Comparison of ENCODE assay signal across 1 cellular context in the genomic region with DNA sequence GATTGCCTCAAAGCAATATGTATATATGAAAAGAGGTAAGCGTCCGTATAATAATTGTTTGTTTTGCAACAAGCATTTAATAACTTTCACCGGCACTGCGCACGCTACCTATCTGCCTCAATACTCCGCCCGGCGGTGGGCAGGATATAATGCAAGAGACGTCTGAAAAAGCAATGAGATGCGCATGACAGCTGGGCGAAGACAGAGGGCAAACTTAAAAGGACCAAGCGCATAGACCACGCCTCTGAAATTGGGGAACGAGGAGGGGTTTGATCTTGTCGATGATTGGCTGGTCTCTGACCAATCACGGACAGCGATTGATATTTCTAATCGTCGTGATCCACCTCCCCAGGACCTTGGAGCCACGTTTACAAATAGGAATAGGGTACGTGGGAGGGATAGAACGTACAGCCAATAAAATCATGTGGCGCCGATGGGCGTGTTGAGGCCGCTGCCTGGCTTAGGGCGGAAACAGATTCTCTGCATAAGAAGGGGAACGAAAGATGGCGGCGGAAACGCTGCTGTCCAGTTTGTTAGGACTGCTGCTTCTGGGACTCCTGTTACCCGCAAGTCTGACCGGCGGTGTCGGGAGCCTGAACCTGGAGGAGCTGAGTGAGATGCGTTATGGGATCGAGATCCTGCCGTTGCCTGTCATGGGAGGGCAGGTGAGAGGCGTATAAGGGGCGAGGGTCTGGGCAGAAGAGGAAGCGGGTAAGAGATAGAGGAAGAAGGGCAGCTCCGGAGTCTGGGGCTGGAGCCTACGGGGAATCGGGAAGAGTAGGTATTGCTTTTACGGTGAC.
TF ChIP-seq lines count a peak whose summit lies in the region.

A gene with protein sequence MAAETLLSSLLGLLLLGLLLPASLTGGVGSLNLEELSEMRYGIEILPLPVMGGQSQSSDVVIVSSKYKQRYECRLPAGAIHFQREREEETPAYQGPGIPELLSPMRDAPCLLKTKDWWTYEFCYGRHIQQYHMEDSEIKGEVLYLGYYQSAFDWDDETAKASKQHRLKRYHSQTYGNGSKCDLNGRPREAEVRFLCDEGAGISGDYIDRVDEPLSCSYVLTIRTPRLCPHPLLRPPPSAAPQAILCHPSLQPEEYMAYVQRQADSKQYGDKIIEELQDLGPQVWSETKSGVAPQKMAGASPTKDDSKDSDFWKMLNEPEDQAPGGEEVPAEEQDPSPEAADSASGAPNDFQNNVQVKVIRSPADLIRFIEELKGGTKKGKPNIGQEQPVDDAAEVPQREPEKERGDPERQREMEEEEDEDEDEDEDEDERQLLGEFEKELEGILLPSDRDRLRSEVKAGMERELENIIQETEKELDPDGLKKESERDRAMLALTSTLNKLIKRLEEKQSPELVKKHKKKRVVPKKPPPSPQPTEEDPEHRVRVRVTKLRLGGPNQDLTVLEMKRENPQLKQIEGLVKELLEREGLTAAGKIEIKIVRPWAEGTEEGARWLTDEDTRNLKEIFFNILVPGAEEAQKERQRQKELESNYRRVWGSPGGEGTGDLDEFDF (plus strand): TSS at position 474 of the 800 bp plus-strand sequence. CDS start 30 bp downstream, at position 504.

TF ChIP-seq in HepG2, 621 proteins besides CTCF, POLR2A, EP300 and RAD21 (continued from another document and continues in another):
- TF ChIP-seq, protein P1, sequence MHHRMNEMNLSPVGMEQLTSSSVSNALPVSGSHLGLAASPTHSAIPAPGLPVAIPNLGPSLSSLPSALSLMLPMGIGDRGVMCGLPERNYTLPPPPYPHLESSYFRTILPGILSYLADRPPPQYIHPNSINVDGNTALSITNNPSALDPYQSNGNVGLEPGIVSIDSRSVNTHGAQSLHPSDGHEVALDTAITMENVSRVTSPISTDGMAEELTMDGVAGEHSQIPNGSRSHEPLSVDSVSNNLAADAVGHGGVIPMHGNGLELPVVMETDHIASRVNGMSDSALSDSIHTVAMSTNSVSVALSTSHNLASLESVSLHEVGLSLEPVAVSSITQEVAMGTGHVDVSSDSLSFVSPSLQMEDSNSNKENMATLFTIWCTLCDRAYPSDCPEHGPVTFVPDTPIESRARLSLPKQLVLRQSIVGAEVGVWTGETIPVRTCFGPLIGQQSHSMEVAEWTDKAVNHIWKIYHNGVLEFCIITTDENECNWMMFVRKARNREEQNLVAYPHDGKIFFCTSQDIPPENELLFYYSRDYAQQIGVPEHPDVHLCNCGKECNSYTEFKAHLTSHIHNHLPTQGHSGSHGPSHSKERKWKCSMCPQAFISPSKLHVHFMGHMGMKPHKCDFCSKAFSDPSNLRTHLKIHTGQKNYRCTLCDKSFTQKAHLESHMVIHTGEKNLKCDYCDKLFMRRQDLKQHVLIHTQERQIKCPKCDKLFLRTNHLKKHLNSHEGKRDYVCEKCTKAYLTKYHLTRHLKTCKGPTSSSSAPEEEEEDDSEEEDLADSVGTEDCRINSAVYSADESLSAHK (CRISPR knock-in tag; IDR thresholded peaks at IDR 0.05; ENCODE audit: borderline replicate concordance): 0 out of 2 replicates have a peak, but pooled peaks have one; percentile 11
- TF ChIP-seq GLI4 (CRISPR knock-in tag; IDR thresholded peaks at IDR 0.05; ENCODE audit: borderline replicate concordance) (no peak), ZSCAN31 (CRISPR knock-in tag; IDR thresholded peaks at IDR 0.05; ENCODE audit: low read depth) (no peak), RARA (CRISPR knock-in tag; IDR thresholded peaks at IDR 0.05) (0 out of 2 replicates have a peak, but pooled peaks have one; percentile 2), ZNF570 (CRISPR knock-in tag; IDR thresholded peaks at IDR 0.05; ENCODE audit: borderline replicate concordance) (no peak), ZNF207 (IDR thresholded peaks at IDR 0.05; ENCODE audit: borderline replicate concordance) (no peak), ZNF788 (CRISPR knock-in tag; IDR thresholded peaks at IDR 0.05; ENCODE audit: borderline replicate concordance) (peak; percentile 61; the same call in 1 of the 2 replicates), PHF21A (CRISPR knock-in tag; IDR thresholded peaks at IDR 0.05) (peak; percentile 71), NCOA1 (CRISPR knock-in tag; IDR thresholded peaks at IDR 0.05) (0 out of 2 replicates have a peak, but pooled peaks have one; percentile 57), ZNF644 (CRISPR knock-in tag; IDR thresholded peaks at IDR 0.05; ENCODE audit: low read depth) (no peak), ONECUT2 (CRISPR knock-in tag; IDR thresholded peaks at IDR 0.05) (no peak), SP2 (CRISPR knock-in tag; IDR thresholded peaks at IDR 0.05) (peak; percentile 92), ZNF20 (CRISPR knock-in tag; IDR thresholded peaks at IDR 0.05) (no peak), ZNF605 (CRISPR knock-in tag; IDR thresholded peaks at IDR 0.05) (no peak; the same call in 1 of the 2 replicates), BRD4 (CRISPR knock-in tag; IDR thresholded peaks at IDR 0.05) (peak; percentile 52; the same call in 1 of the 2 replicates), MXD4 (CRISPR knock-in tag; IDR thresholded peaks at IDR 0.05) (peak; percentile 70; the same call in 1 of the 2 replicates), ZNF7 (CRISPR knock-in tag; IDR thresholded peaks at IDR 0.05) (no peak), NFYC (CRISPR knock-in tag; IDR thresholded peaks at IDR 0.05) (peak; percentile 98), DR1 (CRISPR knock-in tag; IDR thresholded peaks at IDR 0.05) (peak; percentile 53; the same call in 1 of the 2 replicates), YY1 (IDR thresholded peaks at IDR 0.05; ENCODE audit: insufficient read depth, insufficient replicate concordance, low read depth, low read length) (peak; percentile 93), TSC22D2 (CRISPR knock-in tag; IDR thresholded peaks at IDR 0.05; ENCODE audit: borderline replicate concordance) (no peak), ZNF614 (CRISPR knock-in tag; IDR thresholded peaks at IDR 0.05; ENCODE audit: borderline replicate concordance) (no peak), ZNF747 (CRISPR knock-in tag; IDR thresholded peaks at IDR 0.05; ENCODE audit: borderline replicate concordance) (peak; percentile 78; the same call in 1 of the 2 replicates), PHF20 (CRISPR knock-in tag; IDR thresholded peaks at IDR 0.05) (peak; percentile 84), PCBP1 (IDR thresholded peaks at IDR 0.05; ENCODE audit: borderline replicate concordance, low read depth, low read length) (no peak), CAMTA2 (CRISPR knock-in tag; IDR thresholded peaks at IDR 0.05; ENCODE audit: borderline replicate concordance) (no peak), CREB1 (IDR thresholded peaks at IDR 0.05) (peak; percentile 86), CREB1 (CRISPR knock-in tag; IDR thresholded peaks at IDR 0.05) (peak; percentile 98), PLRG1 (conservative IDR thresholded peaks at IDR 0.05) (no peak), AGO1 (IDR thresholded peaks at IDR 0.05; ENCODE audit: low read depth, low read length, poor library complexity, severe bottlenecking) (no peak), ZNF556 (CRISPR knock-in tag; IDR thresholded peaks at IDR 0.05; ENCODE audit: borderline replicate concordance) (peak; percentile 19; the same call in 1 of the 2 replicates), PHF8 (CRISPR knock-in tag; IDR thresholded peaks at IDR 0.05) (peak; percentile 88), MYC (CRISPR knock-in tag; IDR thresholded peaks at IDR 0.05; ENCODE audit: borderline replicate concordance) (peak; percentile 16; the same call in 1 of the 2 replicates), ZNF550 (CRISPR knock-in tag; IDR thresholded peaks at IDR 0.05; ENCODE audit: borderline replicate concordance) (peak; percentile 36; the same call in 1 of the 2 replicates), AHR (CRISPR knock-in tag; IDR thresholded peaks at IDR 0.05) (no peak), SMC3 (IDR thresholded peaks at IDR 0.05; ENCODE audit: low read length) (peak; percentile 41; the same call in 1 of the 2 replicates), ZNF12 (CRISPR knock-in tag; IDR thresholded peaks at IDR 0.05) (no peak)
- TF ChIP-seq, protein P2, sequence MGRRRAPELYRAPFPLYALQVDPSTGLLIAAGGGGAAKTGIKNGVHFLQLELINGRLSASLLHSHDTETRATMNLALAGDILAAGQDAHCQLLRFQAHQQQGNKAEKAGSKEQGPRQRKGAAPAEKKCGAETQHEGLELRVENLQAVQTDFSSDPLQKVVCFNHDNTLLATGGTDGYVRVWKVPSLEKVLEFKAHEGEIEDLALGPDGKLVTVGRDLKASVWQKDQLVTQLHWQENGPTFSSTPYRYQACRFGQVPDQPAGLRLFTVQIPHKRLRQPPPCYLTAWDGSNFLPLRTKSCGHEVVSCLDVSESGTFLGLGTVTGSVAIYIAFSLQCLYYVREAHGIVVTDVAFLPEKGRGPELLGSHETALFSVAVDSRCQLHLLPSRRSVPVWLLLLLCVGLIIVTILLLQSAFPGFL (CRISPR knock-in tag; IDR thresholded peaks at IDR 0.05): no peak
- TF ChIP-seq, protein P3, sequence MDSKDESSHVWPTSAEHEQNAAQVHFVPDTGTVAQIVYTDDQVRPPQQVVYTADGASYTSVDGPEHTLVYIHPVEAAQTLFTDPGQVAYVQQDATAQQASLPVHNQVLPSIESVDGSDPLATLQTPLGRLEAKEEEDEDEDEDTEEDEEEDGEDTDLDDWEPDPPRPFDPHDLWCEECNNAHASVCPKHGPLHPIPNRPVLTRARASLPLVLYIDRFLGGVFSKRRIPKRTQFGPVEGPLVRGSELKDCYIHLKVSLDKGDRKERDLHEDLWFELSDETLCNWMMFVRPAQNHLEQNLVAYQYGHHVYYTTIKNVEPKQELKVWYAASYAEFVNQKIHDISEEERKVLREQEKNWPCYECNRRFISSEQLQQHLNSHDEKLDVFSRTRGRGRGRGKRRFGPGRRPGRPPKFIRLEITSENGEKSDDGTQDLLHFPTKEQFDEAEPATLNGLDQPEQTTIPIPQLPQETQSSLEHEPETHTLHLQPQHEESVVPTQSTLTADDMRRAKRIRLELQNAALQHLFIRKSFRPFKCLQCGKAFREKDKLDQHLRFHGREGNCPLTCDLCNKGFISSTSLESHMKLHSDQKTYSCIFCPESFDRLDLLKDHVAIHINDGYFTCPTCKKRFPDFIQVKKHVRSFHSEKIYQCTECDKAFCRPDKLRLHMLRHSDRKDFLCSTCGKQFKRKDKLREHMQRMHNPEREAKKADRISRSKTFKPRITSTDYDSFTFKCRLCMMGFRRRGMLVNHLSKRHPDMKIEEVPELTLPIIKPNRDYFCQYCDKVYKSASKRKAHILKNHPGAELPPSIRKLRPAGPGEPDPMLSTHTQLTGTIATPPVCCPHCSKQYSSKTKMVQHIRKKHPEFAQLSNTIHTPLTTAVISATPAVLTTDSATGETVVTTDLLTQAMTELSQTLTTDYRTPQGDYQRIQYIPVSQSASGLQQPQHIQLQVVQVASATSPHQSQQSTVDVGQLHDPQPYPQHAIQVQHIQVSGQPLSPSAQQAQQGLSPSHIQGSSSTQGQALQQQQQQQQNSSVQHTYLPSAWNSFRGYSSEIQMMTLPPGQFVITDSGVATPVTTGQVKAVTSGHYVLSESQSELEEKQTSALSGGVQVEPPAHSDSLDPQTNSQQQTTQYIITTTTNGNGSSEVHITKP (CRISPR knock-in tag; IDR thresholded peaks at IDR 0.05; ENCODE audit: low read depth): no peak; the same call in 1 of the 2 replicates
- TF ChIP-seq, protein P4, sequence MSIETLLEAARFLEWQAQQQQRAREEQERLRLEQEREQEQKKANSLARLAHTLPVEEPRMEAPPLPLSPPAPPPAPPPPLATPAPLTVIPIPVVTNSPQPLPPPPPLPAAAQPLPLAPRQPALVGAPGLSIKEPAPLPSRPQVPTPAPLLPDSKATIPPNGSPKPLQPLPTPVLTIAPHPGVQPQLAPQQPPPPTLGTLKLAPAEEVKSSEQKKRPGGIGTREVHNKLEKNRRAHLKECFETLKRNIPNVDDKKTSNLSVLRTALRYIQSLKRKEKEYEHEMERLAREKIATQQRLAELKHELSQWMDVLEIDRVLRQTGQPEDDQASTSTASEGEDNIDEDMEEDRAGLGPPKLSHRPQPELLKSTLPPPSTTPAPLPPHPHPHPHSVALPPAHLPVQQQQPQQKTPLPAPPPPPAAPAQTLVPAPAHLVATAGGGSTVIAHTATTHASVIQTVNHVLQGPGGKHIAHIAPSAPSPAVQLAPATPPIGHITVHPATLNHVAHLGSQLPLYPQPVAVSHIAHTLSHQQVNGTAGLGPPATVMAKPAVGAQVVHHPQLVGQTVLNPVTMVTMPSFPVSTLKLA (IDR thresholded peaks at IDR 0.05): peak; percentile 56; the same call in 1 of the 2 replicates
- TF ChIP-seq, protein P5, sequence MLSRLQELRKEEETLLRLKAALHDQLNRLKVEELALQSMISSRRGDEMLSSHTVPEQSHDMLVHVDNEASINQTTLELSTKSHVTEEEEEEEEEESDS (CRISPR knock-in tag; IDR thresholded peaks at IDR 0.05; ENCODE audit: borderline replicate concordance): no peak
- TF ChIP-seq, protein P6, sequence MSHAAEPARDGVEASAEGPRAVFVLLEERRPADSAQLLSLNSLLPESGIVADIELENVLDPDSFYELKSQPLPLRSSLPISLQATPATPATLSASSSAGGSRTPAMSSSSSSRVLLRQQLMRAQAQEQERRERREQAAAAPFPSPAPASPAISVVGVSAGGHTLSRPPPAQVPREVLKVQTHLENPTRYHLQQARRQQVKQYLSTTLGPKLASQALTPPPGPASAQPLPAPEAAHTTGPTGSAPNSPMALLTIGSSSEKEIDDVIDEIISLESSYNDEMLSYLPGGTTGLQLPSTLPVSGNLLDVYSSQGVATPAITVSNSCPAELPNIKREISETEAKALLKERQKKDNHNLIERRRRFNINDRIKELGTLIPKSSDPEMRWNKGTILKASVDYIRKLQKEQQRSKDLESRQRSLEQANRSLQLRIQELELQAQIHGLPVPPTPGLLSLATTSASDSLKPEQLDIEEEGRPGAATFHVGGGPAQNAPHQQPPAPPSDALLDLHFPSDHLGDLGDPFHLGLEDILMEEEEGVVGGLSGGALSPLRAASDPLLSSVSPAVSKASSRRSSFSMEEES (CRISPR knock-in tag; IDR thresholded peaks at IDR 0.05): peak; percentile 27; the same call in 1 of the 2 replicates
- TF ChIP-seq, protein P7, sequence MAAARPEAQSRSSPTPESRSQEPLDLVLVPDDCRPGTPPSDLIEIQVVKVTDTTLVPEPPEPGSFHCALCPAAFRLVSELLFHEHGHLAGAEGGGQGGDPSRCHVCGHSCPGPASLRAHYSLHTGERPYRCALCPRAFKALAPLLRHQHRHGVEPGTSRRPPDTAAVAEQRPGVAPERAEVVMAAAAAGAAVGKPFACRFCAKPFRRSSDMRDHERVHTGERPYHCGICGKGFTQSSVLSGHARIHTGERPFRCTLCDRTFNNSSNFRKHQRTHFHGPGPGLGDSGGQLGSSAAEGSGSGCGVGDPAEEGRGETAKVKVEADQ (CRISPR knock-in tag; IDR thresholded peaks at IDR 0.05; ENCODE audit: borderline replicate concordance): no peak
- TF ChIP-seq, protein P8, sequence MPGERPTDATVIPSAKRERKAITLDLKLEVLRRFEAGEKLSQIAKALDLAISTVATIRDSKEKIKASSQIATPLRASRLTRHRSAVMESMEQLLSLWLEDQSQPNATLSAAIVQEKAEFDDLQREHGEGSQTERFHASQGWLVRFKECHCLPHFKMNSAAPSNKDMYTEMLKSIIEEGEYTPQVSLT (CRISPR knock-in tag; IDR thresholded peaks at IDR 0.05; ENCODE audit: borderline replicate concordance, low read depth): no peak
- TF ChIP-seq, protein P9, sequence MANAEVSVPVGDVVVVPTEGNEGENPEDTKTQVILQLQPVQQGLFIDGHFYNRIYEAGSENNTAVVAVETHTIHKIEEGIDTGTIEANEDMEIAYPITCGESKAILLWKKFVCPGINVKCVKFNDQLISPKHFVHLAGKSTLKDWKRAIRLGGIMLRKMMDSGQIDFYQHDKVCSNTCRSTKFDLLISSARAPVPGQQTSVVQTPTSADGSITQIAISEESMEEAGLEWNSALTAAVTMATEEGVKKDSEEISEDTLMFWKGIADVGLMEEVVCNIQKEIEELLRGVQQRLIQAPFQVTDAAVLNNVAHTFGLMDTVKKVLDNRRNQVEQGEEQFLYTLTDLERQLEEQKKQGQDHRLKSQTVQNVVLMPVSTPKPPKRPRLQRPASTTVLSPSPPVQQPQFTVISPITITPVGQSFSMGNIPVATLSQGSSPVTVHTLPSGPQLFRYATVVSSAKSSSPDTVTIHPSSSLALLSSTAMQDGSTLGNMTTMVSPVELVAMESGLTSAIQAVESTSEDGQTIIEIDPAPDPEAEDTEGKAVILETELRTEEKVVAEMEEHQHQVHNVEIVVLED (CRISPR knock-in tag; IDR thresholded peaks at IDR 0.05; ENCODE audit: borderline replicate concordance): peak; percentile 94
